11 cellular contexts compared by ENCODE assay signal in the genomic region with DNA sequence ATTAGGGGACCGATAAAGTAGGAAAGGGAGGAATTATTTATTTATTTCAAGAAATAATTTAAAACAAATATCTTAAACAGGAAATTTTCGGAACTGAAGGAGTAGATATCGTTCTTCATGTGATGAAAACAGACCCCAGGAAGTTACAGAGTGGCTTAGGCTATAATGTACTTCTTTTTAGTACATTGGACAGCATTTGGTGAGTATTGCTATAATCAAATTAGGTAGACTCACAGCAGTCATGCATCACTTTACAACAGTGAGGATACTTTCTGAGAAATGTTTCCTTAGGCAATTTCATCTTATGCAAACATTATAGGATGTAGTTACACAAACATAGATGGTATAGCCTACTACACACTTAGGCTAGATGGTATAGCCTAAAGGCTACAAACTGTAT. TPM values are rescaled to one million over a fixed set of nuclear protein-coding genes. Genes with fewer than 3 reads are reported as not detected.
"Had no signal": no experiment of that assay in that cellular context is flagged by ENCODE, and none has a peak within 500 bp of the region (broad histone marks: within the 10 kb centered on the region; RNA-seq: fewer than 3 reads in every experiment).

No MANE protein-coding gene starts in this region.

- ATAC-seq: HCT116, HepG2, K562 had no signal

- DNase-seq: GM23248, GOT3, H7, HFFc6, KG1 had no signal

- H3K4me1 ChIP-seq: HAP-1 had no signal

- H3K36me3 ChIP-seq: HAP-1 had no signal

- FAIRE-seq: HepG2, K562 had no signal

- H2AFZ ChIP-seq: GM23248 had no signal

- H3K4me3 ChIP-seq: GM23248, HAP-1, K562 had no signal

- H3K9ac ChIP-seq: GM23248 had no signal

- H3K27ac ChIP-seq: GM23248, HL-60 had no signal

- H3K9me3 ChIP-seq: HAP-1 had no signal

RNA-seq across cellular contexts. Expression of gene FAM237B, which starts 33.0 kb away (rescaled TPM):
- polyA plus RNA-seq: HepG2, IgD-negative memory B cell, K562 had no signal
